ENCODE assay signal across 8 cellular contexts in the genomic region with DNA sequence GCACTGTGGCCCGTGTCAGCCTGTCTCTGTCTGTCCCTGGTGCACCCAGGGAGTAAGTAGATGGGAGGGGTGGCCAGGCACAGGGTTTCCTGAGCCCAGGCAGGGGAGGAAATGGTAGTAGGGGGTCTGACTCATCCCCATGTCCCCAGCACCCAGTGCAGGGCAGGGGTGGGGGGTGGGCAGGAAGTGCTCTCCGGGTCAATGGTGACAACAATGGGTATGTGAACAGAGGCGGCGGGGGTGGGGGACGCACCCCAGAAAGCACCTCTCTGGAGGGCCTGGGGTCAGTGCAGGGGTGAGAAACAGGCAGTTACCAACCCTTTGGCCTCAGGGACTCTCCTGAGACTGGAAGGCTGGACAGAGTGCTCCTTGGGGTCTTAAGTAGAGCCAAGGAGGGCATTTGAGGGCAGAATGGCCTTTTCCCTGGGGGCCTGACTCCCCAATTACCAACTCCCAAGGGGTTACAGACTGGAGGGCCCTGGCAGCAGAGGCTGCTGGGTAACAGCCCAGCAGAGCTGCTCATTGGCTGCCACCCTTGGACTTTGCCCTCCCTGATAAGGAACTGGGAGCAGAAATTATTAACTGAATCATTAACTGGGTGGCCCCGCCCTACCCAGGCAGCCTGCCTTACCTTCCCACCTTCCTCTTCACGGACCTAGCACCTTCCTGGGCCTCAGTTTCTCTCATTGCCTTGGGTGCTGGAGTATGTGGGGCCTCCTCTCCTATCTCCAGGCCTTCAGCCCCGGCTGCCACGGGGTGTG. TPM values are rescaled to one million over a fixed set of nuclear protein-coding genes. Genes with fewer than 3 reads are reported as not detected.
DNase-seq lines count a peak whose midpoint lies in the region; ATAC-seq and TF ChIP-seq lines count a peak whose summit lies in the region.

No MANE protein-coding gene starts in this region.

- H3K4me3 ChIP-seq in DND-41 (ENCODE audit: low read depth in 1 of 2, low read length in 2 of 2) (no peak overlapping the region), left ventricle myocardium inferior (no peak overlapping the region)

- peaks cover 3% of the 10 kb centered on the region; the same call in 1 of the 2 replicates for H3K4me1 ChIP-seq in DND-41 (ENCODE audit: insufficient read depth, low read length)
- H3K4me1 ChIP-seq in left ventricle myocardium inferior: peaks cover 7% of the 10 kb centered on the region

- H3K9me3 Mint-ChIP-seq in activated CD4-positive, alpha-beta memory T cell treated with anti-CD3 and anti-CD28 coated beads, Interleukin-2, amount 10 ng/mL, durations not matched to agents 7 days and 5 days: no peaks in the 10 kb centered on the region

- no peaks in the 10 kb centered on the region for H3K36me3 ChIP-seq in DND-41 (ENCODE audit: insufficient read depth, low read length)
- H3K36me3 ChIP-seq in left ventricle myocardium inferior: no peaks in the 10 kb centered on the region

- H3K36me3 Mint-ChIP-seq in activated CD4-positive, alpha-beta memory T cell treated with anti-CD3 and anti-CD28 coated beads, Interleukin-2, amount 10 ng/mL, durations not matched to agents 7 days and 5 days (ENCODE audit: low read depth): no peaks in the 10 kb centered on the region

- H3K27ac ChIP-seq in DND-41 (ENCODE audit: low read length) (no peak overlapping the region), left ventricle myocardium inferior (replicated peaks) (no peak overlapping the region)

- peak overlapping the region; percentile 71 for H3K27ac Mint-ChIP-seq in activated CD4-positive, alpha-beta memory T cell treated with anti-CD3 and anti-CD28 coated beads, Interleukin-2, amount 10 ng/mL, durations not matched to agents 7 days and 5 days

- TF ChIP-seq CTCF in DND-41 (IDR thresholded peaks at IDR 0.05; ENCODE audit: borderline replicate concordance, extremely low read depth, low read length, poor library complexity, severe bottlenecking) (no peak), left ventricle myocardium inferior (IDR thresholded peaks at IDR 0.05; ENCODE audit: borderline replicate concordance) (no peak)

- H3K27me3 Mint-ChIP-seq in activated CD4-positive, alpha-beta memory T cell treated with anti-CD3 and anti-CD28 coated beads, Interleukin-2, amount 10 ng/mL, durations not matched to agents 7 days and 5 days: peaks cover 17% of the 10 kb centered on the region

- CTCF ChIA-PET in activated CD4-positive, alpha-beta memory T cell treated with anti-CD3 and anti-CD28 coated beads, Interleukin-2, amount 10 ng/mL, durations not matched to agents 7 days and 5 days (lab: Charles Lee): no interaction called here

- DNase-seq in DND-41 (peak; percentile 29), left colon (peak; percentile 77 to 87), NCI-H510A (lab: John Stamatoyannopoulos, UW) (no peak), left ventricle myocardium inferior (no peak), NCI-H2029 (lab: John Stamatoyannopoulos, UW) (no peak)
- DNase-seq in activated CD4-positive, alpha-beta memory T cell treated with anti-CD3 and anti-CD28 coated beads, Interleukin-2, amount 10 ng/mL, durations not matched to agents 7 days and 5 days: peak; percentile 63

- no peak overlapping the region for H2AFZ ChIP-seq in DND-41 (ENCODE audit: low read depth, low read length)

- H3K9me3 ChIP-seq in DND-41 (ENCODE audit: insufficient read depth, low read length, severe bottlenecking) (no peaks in the 10 kb centered on the region), left ventricle myocardium inferior (replicated peaks) (no peaks in the 10 kb centered on the region)

- H3K4me3 Mint-ChIP-seq in activated CD4-positive, alpha-beta memory T cell treated with anti-CD3 and anti-CD28 coated beads, Interleukin-2, amount 10 ng/mL, durations not matched to agents 7 days and 5 days: no peak overlapping the region

- intact Hi-C loops in left colon (cut with DNase I, micrococcal nuclease): no loop called here
- intact Hi-C loops in left ventricle myocardium inferior (cut with micrococcal nuclease): no loop called here

- no peaks in the 10 kb centered on the region for H4K20me1 ChIP-seq in DND-41 (ENCODE audit: insufficient read depth, low read length)

- H3K4me2 ChIP-seq in DND-41 (ENCODE audit: insufficient read depth, low read length): no peak overlapping the region

- POLR2A ChIA-PET in activated CD4-positive, alpha-beta memory T cell treated with anti-CD3 and anti-CD28 coated beads, Interleukin-2, amount 10 ng/mL, durations not matched to agents 7 days and 5 days (lab: Charles Lee): interaction anchor here (1.2 kb wide), 1 partner anchor 59 kb away, joined by 3 read pairs; no protein-coding TSS in a partner anchor

- H3K9ac ChIP-seq in DND-41 (ENCODE audit: low read depth, low read length): no peak overlapping the region

- ATAC-seq in DND-41 (ENCODE audit: insufficient read depth, low read depth): peak; percentile 72
- ATAC-seq in HG02798 (IDR thresholded peaks at IDR 0.05; ENCODE audit: poor library complexity, unreplicated experiment): peak; percentile 45
- ATAC-seq in left colon: peak; percentile 85
- ATAC-seq in GM18519 (IDR thresholded peaks at IDR 0.05; ENCODE audit: low FRiP score, unreplicated experiment): no peak

- no peaks in the 10 kb centered on the region for H3K79me2 ChIP-seq in DND-41 (ENCODE audit: insufficient read depth, low read length)

- no peaks in the 10 kb centered on the region for H3K27me3 ChIP-seq in DND-41 (ENCODE audit: insufficient read depth, low read length, poor library complexity)
- peaks cover 33% of the 10 kb centered on the region for H3K27me3 ChIP-seq in left ventricle myocardium inferior (ENCODE audit: low read depth)

- peaks cover 30% of the 10 kb centered on the region for H3K4me1 Mint-ChIP-seq in activated CD4-positive, alpha-beta memory T cell treated with anti-CD3 and anti-CD28 coated beads, Interleukin-2, amount 10 ng/mL, durations not matched to agents 7 days and 5 days

RNA-seq across cellular contexts. Expression of a gene that starts 4.2 kb away (rescaled TPM):
- total RNA-seq in activated CD4-positive, alpha-beta memory T cell treated with anti-CD3 and anti-CD28 coated beads, Interleukin-2, amount 10 ng/mL, durations not matched to agents 7 days and 5 days: 1 to 10 TPM; 4.6 to 4.9 TPM
- total RNA-seq in left colon (10 to 100 TPM in 1 of 2 donors, 1 to 10 TPM in 1; 4.6 to 15.6 TPM), left ventricle myocardium inferior (0.14 TPM)

RNA-seq across cellular contexts. Expression of a gene that starts 35.8 kb away (rescaled TPM):
- total RNA-seq in activated CD4-positive, alpha-beta memory T cell treated with anti-CD3 and anti-CD28 coated beads, Interleukin-2, amount 10 ng/mL, durations not matched to agents 7 days and 5 days: 100 to 1,000 TPM; 192 to 196 TPM
- 10 to 100 TPM; 87.3 to 91.8 TPM for total RNA-seq in left colon
- 117 TPM for total RNA-seq in left ventricle myocardium inferior

RNA-seq across cellular contexts. Expression of a gene that starts 36.1 kb away (rescaled TPM):
- total RNA-seq in activated CD4-positive, alpha-beta memory T cell treated with anti-CD3 and anti-CD28 coated beads, Interleukin-2, amount 10 ng/mL, durations not matched to agents 7 days and 5 days: 100 to 1,000 TPM; 104 to 105 TPM
- total RNA-seq in left colon: 10 to 100 TPM in 1 of 2 donors, 1 to 10 TPM in 1; 7.7 to 13.3 TPM
- 5.8 TPM for total RNA-seq in left ventricle myocardium inferior

Comparison
In these comparisons a context has a peak if more than half of its experiments do, and no peak if none do; other contexts are left out.
1. DNase-seq: peak in DND-41 (single experiment), activated CD4-positive, alpha-beta memory T cell treated with anti-CD3 and anti-CD28 coated beads, Interleukin-2, amount 10 ng/mL, durations not matched to agents 7 days and 5 days (single experiment) and left colon (2 of 2); none in NCI-H510A (single experiment), left ventricle myocardium inferior (single experiment) and NCI-H2029 (single experiment).
2. RNA of a gene that starts 36.1 kb away (total RNA-seq): 104 to 105 TPM in activated CD4-positive, alpha-beta memory T cell treated with anti-CD3 and anti-CD28 coated beads, Interleukin-2, amount 10 ng/mL, durations not matched to agents 7 days and 5 days; 7.7 to 13.3 TPM in left colon and 5.8 TPM in left ventricle myocardium inferior (single experiment); every median in the first group is over 4 times any median in the second.